ENCODE assay signal across 25 cellular contexts in the genomic region with DNA sequence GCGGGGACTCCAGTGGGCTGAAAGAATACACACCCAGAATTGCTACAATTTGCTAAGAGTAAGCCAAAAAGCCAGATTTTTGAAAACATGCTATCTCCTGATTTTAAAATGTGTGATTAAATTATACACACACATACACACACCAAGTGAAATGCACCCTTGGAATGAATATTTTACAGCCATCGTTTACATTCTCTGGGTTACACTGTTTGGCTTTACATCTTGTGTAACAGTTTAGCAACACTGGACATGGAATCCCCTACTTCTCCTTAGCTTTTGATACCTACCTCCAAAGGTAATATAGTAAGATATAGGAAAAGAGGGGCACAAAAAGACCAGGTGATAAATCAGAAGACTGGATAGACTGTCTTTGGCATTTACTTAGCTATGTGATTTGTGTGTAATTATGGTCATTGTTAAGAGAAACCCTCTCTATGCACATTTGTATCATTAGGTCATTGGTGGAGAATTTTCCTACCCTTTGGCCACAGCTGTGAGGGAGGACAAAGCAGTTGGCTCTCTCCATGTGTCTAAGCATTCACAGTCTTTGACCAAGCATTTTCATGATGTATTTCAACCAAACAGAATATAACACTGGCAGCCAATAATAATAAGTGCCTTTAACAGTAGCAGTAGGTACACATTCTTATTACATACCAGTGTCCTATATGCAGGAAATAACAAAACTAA. TPM values are rescaled to one million over a fixed set of nuclear protein-coding genes. Genes with fewer than 3 reads are reported as not detected.
DNase-seq lines count a peak whose midpoint lies in the region; ATAC-seq and TF ChIP-seq lines count a peak whose summit lies in the region.
"Had no signal": no experiment of that assay in that cellular context is flagged by ENCODE, and none has a peak within 500 bp of the region (broad histone marks: within the 10 kb centered on the region; RNA-seq: fewer than 3 reads in every experiment).

No MANE protein-coding gene starts in this region.

- no peaks in the 10 kb centered on the region for H3K27me3 ChIP-seq in osteoblast (ENCODE audit: insufficient read depth, low read length)
- H3K27me3 ChIP-seq: SJCRH30 had no signal

- no peaks in the 10 kb centered on the region for H3K9me3 ChIP-seq in osteoblast (ENCODE audit: low read depth, low read length)
- H3K9me3 ChIP-seq: SJCRH30 had no signal

- H3K36me3 ChIP-seq in osteoblast (ENCODE audit: insufficient read depth, low read length): peaks cover 22% of the 10 kb centered on the region
- H3K36me3 ChIP-seq: SJCRH30 had no signal

- peaks cover 13% of the 10 kb centered on the region for H3K4me1 ChIP-seq in osteoblast (ENCODE audit: insufficient read depth, low read length)

- peaks cover 12% of the 10 kb centered on the region for H4K20me1 ChIP-seq in osteoblast (ENCODE audit: insufficient read depth, low read length)

- intact Hi-C loops in Right ventricle myocardium inferior (cut with DNase I): no loop called here
- intact Hi-C loops in cardiac septum (cut with DNase I): no loop called here

- H3K79me2 ChIP-seq in osteoblast (ENCODE audit: insufficient read depth, low read length): peaks cover 33% of the 10 kb centered on the region

- DNase-seq in Right ventricle myocardium inferior (ENCODE audit: missing footprints): no peak
- no peak for DNase-seq in cardiac septum (ENCODE audit: low spot score)
- DNase-seq in RPMI7951 (ENCODE audit: low read depth): peak; percentile 9
- DNase-seq in fibroblast of peridontal ligament (ENCODE audit: extremely low read depth): peak; percentile 72
- DNase-seq in osteoblast (ENCODE audit: insufficient read length, low spot score, missing footprints): peak; percentile 54
- no peak for DNase-seq in H4 (ENCODE audit: low spot score)
- DNase-seq in T-helper 1 cell: no peak
- DNase-seq: ACHN; Calu3; CD8-positive, alpha-beta memory T cell; DMS153; GF-D8; KG1; NCI-H1105; NCI-H146; NCI-H2029; NCI-H2171; NCI-H524 treated with DMSO at 0.1 percent for 48 hours; NCI-H82 had no signal

- TF ChIP-seq CTCF in osteoblast (IDR thresholded peaks at IDR 0.05; ENCODE audit: extremely low read depth, low read depth, low read length): no peak

- ATAC-seq in Right ventricle myocardium inferior (peak; percentile 31), GM19035 (IDR thresholded peaks at IDR 0.05; ENCODE audit: unreplicated experiment) (no peak)
- ATAC-seq: GM23338, Panc1 had no signal

- no peak overlapping the region for H3K4me2 ChIP-seq in osteoblast (ENCODE audit: insufficient read depth, low read length)
- H3K4me2 ChIP-seq: GM23338 had no signal

- H3K4me3 ChIP-seq in osteoblast (ENCODE audit: insufficient read depth, low read length): no peak overlapping the region
- H3K4me3 ChIP-seq: GM23338, SJCRH30 had no signal

- no peak overlapping the region for H2AFZ ChIP-seq in osteoblast (ENCODE audit: low read length)
- H2AFZ ChIP-seq: GM23338 had no signal

- no peak overlapping the region for H3K27ac ChIP-seq in osteoblast (ENCODE audit: low read depth, low read length)
- H3K27ac ChIP-seq: 22Rv1, C4-2B, SJCRH30 had no signal

RNA-seq across cellular contexts. Expression of gene SVEP1, which starts 7.6 kb away (rescaled TPM):
- 6.4 TPM for total RNA-seq in Right ventricle myocardium inferior
- 6.7 TPM for total RNA-seq in cardiac septum
- total RNA-seq in RPMI7951 (2014; rRNA removed; shearing (Covaris generic)): 10.9 and 17.2 TPM in 2 replicates
- total RNA-seq in osteoblast: 37.6 and 43.0 TPM in 2 replicates
- total RNA-seq in H4 (2014; rRNA removed; shearing (Covaris generic)): 0.16 and 0.41 TPM in 2 replicates
- total RNA-seq: CD8-positive, alpha-beta memory T cell had no signal

Comparison
In these comparisons a context has a peak if more than half of its experiments do, and no peak if none do; other contexts are left out.
1. DNase-seq: peak in RPMI7951 (single experiment), fibroblast of peridontal ligament (single experiment) and osteoblast (single experiment); none in Right ventricle myocardium inferior (single experiment), cardiac septum (single experiment), H4 (single experiment) and T-helper 1 cell (0 of 5).